12 cellular contexts compared by ENCODE assay signal in genomic region chr19:32201661-32202060, GRCh38.
A peak's percentile ranks its signal among the peaks of the same experiment; 100 is the strongest.
DNase-seq lines count a peak whose midpoint lies in the region; ATAC-seq lines count a peak whose summit lies in the region.
"Had no signal": no experiment of that assay in that cellular context is flagged by ENCODE, and none has a peak within 500 bp of the region (broad histone marks: within the 10 kb centered on the region; RNA-seq: fewer than 3 reads in every experiment).

No MANE protein-coding gene starts in this region.

- H3K4me3 Mint-ChIP-seq in stimulated activated naive CD8-positive, alpha-beta T cell treated with anti-CD3 and anti-CD28 coated beads, Interleukin-15, amount 100 ng/mL, for 72 hours, result no peak overlapping the region
- H3K4me3 Mint-ChIP-seq: naive B cell had no signal

- H3K4me3 ChIP-seq in SJCRH30, result no peak overlapping the region
- H3K4me3 ChIP-seq: hepatocyte, left lung had no signal

- no peaks in the 10 kb centered on the region for H3K36me3 ChIP-seq in SJCRH30
- H3K36me3 ChIP-seq: left lung had no signal

- H3K27me3 Mint-ChIP-seq in stimulated activated naive CD8-positive, alpha-beta T cell treated with anti-CD3 and anti-CD28 coated beads, Interleukin-15, amount 100 ng/mL, for 72 hours, result peaks cover 20% of the 10 kb centered on the region

- H3K27ac ChIP-seq in SJCRH30, result no peak overlapping the region
- H3K27ac ChIP-seq: hepatocyte, left lung had no signal

- no peaks in the 10 kb centered on the region for H3K9me3 Mint-ChIP-seq in stimulated activated naive CD8-positive, alpha-beta T cell treated with anti-CD3 and anti-CD28 coated beads, Interleukin-15, amount 100 ng/mL, for 72 hours

- peaks cover 16% of the 10 kb centered on the region for H3K4me1 Mint-ChIP-seq in stimulated activated naive CD8-positive, alpha-beta T cell treated with anti-CD3 and anti-CD28 coated beads, Interleukin-15, amount 100 ng/mL, for 72 hours

- peak in 1 of 2 donors; percentile 7 for DNase-seq in stimulated activated naive CD8-positive, alpha-beta T cell treated with anti-CD3 and anti-CD28 coated beads, Interleukin-15, amount 100 ng/mL, for 72 hours
- no peak for DNase-seq in stimulated activated naive CD8-positive, alpha-beta T cell treated with anti-CD3 and anti-CD28 coated beads, Interleukin-15, Interleukin-2, amounts not matched to agents 100 U/mL and 50 U/mL, for 24 hours
- peak; percentile 18 to 23 for DNase-seq in SJCRH30
- peak; percentile 2 for DNase-seq in foreskin melanocyte
- peak; percentile 28 for DNase-seq in ureter (ENCODE audit: low spot score)
- DNase-seq in NCI-H226, result no peak
- DNase-seq in CD1c-positive myeloid dendritic cell (ENCODE audit: extremely low spot score), result no peak
- DNase-seq: left lung, naive B cell, NCI-H1417 treated with DMSO at 0.1 percent for 48 hours had no signal

- H3K4me1 ChIP-seq in SJCRH30, result no peaks in the 10 kb centered on the region
- H3K4me1 ChIP-seq: left lung had no signal

- no peaks in the 10 kb centered on the region for H3K27me3 ChIP-seq in SJCRH30
- H3K27me3 ChIP-seq: hepatocyte had no signal

- peak overlapping the region in 1 of 2 donors; percentile 22 for H3K27ac Mint-ChIP-seq in stimulated activated naive CD8-positive, alpha-beta T cell treated with anti-CD3 and anti-CD28 coated beads, Interleukin-15, amount 100 ng/mL, for 72 hours
- H3K27ac Mint-ChIP-seq: naive B cell had no signal

- peak; percentile 55 for ATAC-seq in stimulated activated naive CD8-positive, alpha-beta T cell treated with anti-CD3 and anti-CD28 coated beads, Interleukin-15, amount 100 ng/mL, for 72 hours
- no peak for ATAC-seq in stimulated activated naive CD8-positive, alpha-beta T cell treated with anti-CD3 and anti-CD28 coated beads, Interleukin-15, Interleukin-2, amounts not matched to agents 100 U/mL and 50 U/mL, for 24 hours
- ATAC-seq in GM21529 (IDR thresholded peaks at IDR 0.05; ENCODE audit: unreplicated experiment), result no peak
- ATAC-seq: left lung had no signal

- no peaks in the 10 kb centered on the region for H3K9me3 ChIP-seq in SJCRH30 (replicated peaks)
- H3K9me3 ChIP-seq: left lung had no signal

Comparison
In these comparisons a context has a peak if more than half of its experiments do, and no peak if none do; other contexts are left out.
1. DNase-seq: peak in SJCRH30 (2 of 2), foreskin melanocyte (single experiment) and ureter (single experiment); none in stimulated activated naive CD8-positive, alpha-beta T cell treated with anti-CD3 and anti-CD28 coated beads, Interleukin-15, Interleukin-2, amounts not matched to agents 100 U/mL and 50 U/mL, for 24 hours (single experiment), NCI-H226 (single experiment) and CD1c-positive myeloid dendritic cell (single experiment).